8 cellular contexts compared by ENCODE assay signal in the genomic region with DNA sequence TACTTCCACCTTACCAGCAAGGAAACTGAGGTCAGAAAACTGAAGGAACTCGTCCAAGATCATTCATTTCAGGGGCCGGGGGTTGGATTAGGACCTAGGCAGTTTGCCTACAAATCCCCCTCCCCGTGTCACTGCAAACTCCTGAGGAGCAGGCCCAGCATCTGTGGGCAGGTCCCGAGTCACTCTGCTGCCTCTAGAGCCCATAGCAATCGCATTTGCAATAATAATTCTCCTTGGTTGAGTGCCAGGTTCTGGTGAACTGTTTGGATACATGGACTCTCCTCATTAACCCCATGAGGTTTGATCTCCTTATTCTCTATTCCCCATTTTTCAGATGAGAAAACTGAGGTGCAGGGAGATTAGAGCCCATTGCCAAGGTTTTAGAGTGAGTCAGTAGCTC. TPM values are rescaled to one million over a fixed set of nuclear protein-coding genes. Genes with fewer than 3 reads are reported as not detected.
A peak's percentile ranks its signal among the peaks of the same experiment; 100 is the strongest.
DNase-seq lines count a peak whose midpoint lies in the region; ATAC-seq and TF ChIP-seq lines count a peak whose summit lies in the region.

No MANE protein-coding gene starts in this region.

- ATAC-seq in thoracic aorta (ENCODE audit: insufficient number of reproducible peaks, low FRiP score, low read depth) (no peak), GM19351 (IDR thresholded peaks at IDR 0.05; ENCODE audit: unreplicated experiment) (no peak), GM18502 (IDR thresholded peaks at IDR 0.05; ENCODE audit: poor library complexity, unreplicated experiment) (no peak)

- H3K4me1 ChIP-seq in thoracic aorta (ENCODE audit: control insufficient read depth in 1 of 2, low read depth in 2 of 2), result peaks cover 10 to 16% of the 10 kb centered on the region in 2 donors

- H3K9me3 ChIP-seq in thoracic aorta, result no peaks in the 10 kb centered on the region

- H3K27me3 ChIP-seq in thoracic aorta (replicated peaks; ENCODE audit: insufficient read depth), result no peaks in the 10 kb centered on the region

- H3K4me1 Mint-ChIP-seq in HFFc6 (ENCODE audit: low read depth) (peaks cover 21% of the 10 kb centered on the region), immature natural killer cell (peaks cover 21 to 22% of the 10 kb centered on the region in 2 donors)
- peaks cover 17% of the 10 kb centered on the region for H3K4me1 Mint-ChIP-seq in activated naive CD8-positive, alpha-beta T cell (ENCODE audit: low read depth)

- DNase-seq in AG10803 (ENCODE audit: low read depth) (peak; percentile 51), HFFc6 (peak; percentile 73), immature natural killer cell (no peak), thoracic aorta (ENCODE audit: low spot score) (no peak), putamen (ENCODE audit: low spot score) (no peak)

- H3K27ac Mint-ChIP-seq in HFFc6 (peak overlapping the region; percentile 84), immature natural killer cell (peak overlapping the region; percentile 65 to 88 (median 78))
- H3K27ac Mint-ChIP-seq in activated naive CD8-positive, alpha-beta T cell, result peak overlapping the region; percentile 68

- peaks cover 4% of the 10 kb centered on the region for H3K27me3 Mint-ChIP-seq in HFFc6 (ENCODE audit: insufficient read depth)
- no peaks in the 10 kb centered on the region for H3K27me3 Mint-ChIP-seq in activated naive CD8-positive, alpha-beta T cell
- H3K27me3 Mint-ChIP-seq in immature natural killer cell (ENCODE audit: low read depth in 3 of 3), result peaks cover 5 to 10% (median 8%) of the 10 kb centered on the region in 3 donors

- no peaks in the 10 kb centered on the region for H3K9me3 Mint-ChIP-seq in HFFc6
- H3K9me3 Mint-ChIP-seq in activated naive CD8-positive, alpha-beta T cell (ENCODE audit: low read depth), result no peaks in the 10 kb centered on the region
- H3K9me3 Mint-ChIP-seq in immature natural killer cell, result no peaks in the 10 kb centered on the region

- H3K36me3 Mint-ChIP-seq in HFFc6 (ENCODE audit: low read depth) (no peaks in the 10 kb centered on the region), immature natural killer cell (peaks cover 0 to 12% (median 0%) of the 10 kb centered on the region in 3 donors)
- no peaks in the 10 kb centered on the region for H3K36me3 Mint-ChIP-seq in activated naive CD8-positive, alpha-beta T cell

- peaks cover 8% of the 10 kb centered on the region for H3K36me3 ChIP-seq in thoracic aorta

- peak overlapping the region; percentile 89 for H3K4me3 ChIP-seq in AG10803 (ENCODE audit: low read length)
- H3K4me3 ChIP-seq in thoracic aorta, result peak overlapping the region; percentile 95

- H3K27ac ChIP-seq in thoracic aorta, result no peak overlapping the region

- peak; percentile 15; the same call in 1 of the 2 replicates for TF ChIP-seq CTCF in AG10803 (conservative IDR thresholded peaks at IDR 0.05; ENCODE audit: low read length)
- TF ChIP-seq CTCF in HFFc6 (IDR thresholded peaks at IDR 0.05), result no peak
- no peak for TF ChIP-seq CTCF in thoracic aorta (IDR thresholded peaks at IDR 0.05)

- H3K4me3 Mint-ChIP-seq in HFFc6, result peak overlapping the region; percentile 95
- peak overlapping the region; percentile 95 for H3K4me3 Mint-ChIP-seq in activated naive CD8-positive, alpha-beta T cell
- peak overlapping the region; percentile 86 to 96 (median 90) for H3K4me3 Mint-ChIP-seq in immature natural killer cell

RNA-seq across cellular contexts. Expression of gene PIN1, which starts 0.9 kb away (rescaled TPM):
- 100 to 1,000 TPM; 113 to 153 (median 120) TPM for total RNA-seq in HFFc6 (2021; fragmentation: NEBNext Ultra II Directional; extraction: Animal tissue kit (Norgen Biotek cat#: 25700))
- 100 to 1,000 TPM; 143 to 227 (median 183) TPM for polyA plus RNA-seq in immature natural killer cell
- 10 to 100 TPM; 76.5 to 79.4 TPM for total RNA-seq in thoracic aorta

RNA-seq across cellular contexts. Expression of gene UBL5, which starts 8.3 kb away (rescaled TPM):
- 100 to 1,000 TPM; 365 to 483 (median 418) TPM for total RNA-seq in HFFc6 (2021; fragmentation: NEBNext Ultra II Directional; extraction: Animal tissue kit (Norgen Biotek cat#: 25700))
- polyA plus RNA-seq in immature natural killer cell, result 1,000 to 10,000 TPM in 1 of 3 donors, 100 to 1,000 TPM in 2; 610 to 1,222 (median 775) TPM
- total RNA-seq in thoracic aorta, result 100 to 1,000 TPM; 210 to 414 TPM

RNA-seq across cellular contexts. Expression of gene FBXL12, which starts 17.1 kb away (rescaled TPM):
- total RNA-seq in HFFc6 (2021; fragmentation: NEBNext Ultra II Directional; extraction: Animal tissue kit (Norgen Biotek cat#: 25700)), result 10 to 100 TPM; 25.2 to 29.0 (median 27.2) TPM
- 10 to 100 TPM; 12.2 to 17.2 (median 14.2) TPM for polyA plus RNA-seq in immature natural killer cell
- total RNA-seq in thoracic aorta, result 10 to 100 TPM; 28.9 to 64.8 TPM

Comparison
In these comparisons a context has a peak if more than half of its experiments do, and no peak if none do; other contexts are left out.
1. DNase-seq: peak in AG10803 (single experiment) and HFFc6 (single experiment); none in immature natural killer cell (0 of 3), thoracic aorta (single experiment) and putamen (single experiment).
2. Peak in every context shown above with its lines, with median percentiles within 50 percentile points of each other: H3K27ac Mint-ChIP-seq and H3K4me3 Mint-ChIP-seq.